In the genomic region with DNA sequence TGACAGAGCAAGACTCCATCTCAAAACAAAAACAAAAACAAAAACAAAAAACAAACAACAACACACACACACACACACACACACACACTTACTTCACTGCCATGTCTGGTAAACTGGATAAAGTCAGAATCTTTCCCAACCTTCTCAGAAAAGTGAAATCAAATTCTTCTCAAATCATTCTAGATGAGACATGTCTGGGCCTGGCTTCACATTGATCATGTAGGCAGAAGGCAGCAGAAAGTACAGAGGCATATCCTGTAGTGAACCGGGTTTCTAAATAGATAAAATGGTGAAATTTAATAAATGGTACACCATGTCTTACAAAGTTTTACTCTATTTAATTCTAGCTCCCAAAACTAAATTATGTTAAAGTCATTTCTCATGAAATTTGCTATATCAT, we compare ENCODE assay signal across 2 cellular contexts.
A peak's percentile ranks its signal among the peaks of the same experiment; 100 is the strongest.
TF ChIP-seq lines count a peak whose summit lies in the region.

No MANE protein-coding gene starts in this region.

TF ChIP-seq in HepG2, 621 proteins besides CTCF, POLR2A, EP300 and RAD21:
- no peak for TF ChIP-seq FOXJ3 (CRISPR knock-in tag; IDR thresholded peaks at IDR 0.05; ENCODE audit: borderline replicate concordance)
- TF ChIP-seq EEA1 (CRISPR knock-in tag; IDR thresholded peaks at IDR 0.05; ENCODE audit: borderline replicate concordance): no peak
- no peak for TF ChIP-seq ZNF567 (CRISPR knock-in tag; IDR thresholded peaks at IDR 0.05; ENCODE audit: borderline replicate concordance)
- TF ChIP-seq MAX (IDR thresholded peaks at IDR 0.05): no peak
- no peak for TF ChIP-seq ZNF720 (CRISPR knock-in tag; IDR thresholded peaks at IDR 0.05)
- TF ChIP-seq ONECUT2 (CRISPR knock-in tag; IDR thresholded peaks at IDR 0.05): no peak
- no peak for TF ChIP-seq PRDM10 (CRISPR knock-in tag; IDR thresholded peaks at IDR 0.05; ENCODE audit: low read depth)

TF ChIP-seq in K562, 482 proteins besides CTCF, POLR2A, EP300 and RAD21:
- TF ChIP-seq NFIX (CRISPR knock-in tag; IDR thresholded peaks at IDR 0.05; ENCODE audit: low read depth) (no peak), MAFG (tag; conservative IDR thresholded peaks at IDR 0.05) (0 out of 2 replicates have a peak, but pooled peaks have one; percentile 16), ETV1 (tag; conservative IDR thresholded peaks at IDR 0.05; ENCODE audit: low read depth) (no peak), ELF4 (CRISPR knock-in tag; IDR thresholded peaks at IDR 0.05) (no peak), HNRNPUL1 (IDR thresholded peaks at IDR 0.05; ENCODE audit: low read length) (no peak), MCM3 (IDR thresholded peaks at IDR 0.05) (no peak), CTCFL (IDR thresholded peaks at IDR 0.05; ENCODE audit: borderline replicate concordance, insufficient read depth, low read depth, low read length, poor library complexity, severe bottlenecking) (no peak), POLR2H (tag; IDR thresholded peaks at IDR 0.05; ENCODE audit: low read depth) (no peak)
- TF ChIP-seq, protein P1, sequence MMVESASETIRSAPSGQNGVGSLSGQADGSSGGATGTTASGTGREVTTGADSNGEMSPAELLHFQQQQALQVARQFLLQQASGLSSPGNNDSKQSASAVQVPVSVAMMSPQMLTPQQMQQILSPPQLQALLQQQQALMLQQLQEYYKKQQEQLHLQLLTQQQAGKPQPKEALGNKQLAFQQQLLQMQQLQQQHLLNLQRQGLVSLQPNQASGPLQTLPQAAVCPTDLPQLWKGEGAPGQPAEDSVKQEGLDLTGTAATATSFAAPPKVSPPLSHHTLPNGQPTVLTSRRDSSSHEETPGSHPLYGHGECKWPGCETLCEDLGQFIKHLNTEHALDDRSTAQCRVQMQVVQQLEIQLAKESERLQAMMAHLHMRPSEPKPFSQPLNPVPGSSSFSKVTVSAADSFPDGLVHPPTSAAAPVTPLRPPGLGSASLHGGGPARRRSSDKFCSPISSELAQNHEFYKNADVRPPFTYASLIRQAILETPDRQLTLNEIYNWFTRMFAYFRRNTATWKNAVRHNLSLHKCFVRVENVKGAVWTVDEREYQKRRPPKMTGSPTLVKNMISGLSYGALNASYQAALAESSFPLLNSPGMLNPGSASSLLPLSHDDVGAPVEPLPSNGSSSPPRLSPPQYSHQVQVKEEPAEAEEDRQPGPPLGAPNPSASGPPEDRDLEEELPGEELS (CRISPR knock-in tag; IDR thresholded peaks at IDR 0.05; ENCODE audit: borderline replicate concordance): no peak
